In genomic region chr1:97350662-97351061, GRCh38 we compare ENCODE assay signal across 2 cellular contexts.
TF ChIP-seq lines count a peak whose summit lies in the region.

No MANE protein-coding gene starts in this region.

TF ChIP-seq in SK-N-SH treated with all-trans-retinoic acid at 6 μM for 48 hours, 23 proteins besides CTCF, POLR2A, EP300 and RAD21:
- TF ChIP-seq TSHZ2 (CRISPR knock-in tag; IDR thresholded peaks at IDR 0.05) (no peak), GLIS3 (CRISPR knock-in tag; IDR thresholded peaks at IDR 0.05) (no peak), BACH2 (CRISPR knock-in tag; IDR thresholded peaks at IDR 0.05; ENCODE audit: borderline replicate concordance) (no peak), ZNF565 (CRISPR knock-in tag; conservative IDR thresholded peaks at IDR 0.05; ENCODE audit: low read depth) (no peak)
TF ChIP-seq in SK-N-SH treated with all-trans-retinoic acid at 6 μM for 48 hours: peak in this region for 0.

TF ChIP-seq in SK-N-SH, 30 proteins besides CTCF, POLR2A, EP300 and RAD21 (continued from another document):
- no peak for TF ChIP-seq ZBTB33 (IDR thresholded peaks at IDR 0.05; ENCODE audit: borderline replicate concordance, low read depth)
- TF ChIP-seq SIN3A (IDR thresholded peaks at IDR 0.05; ENCODE audit: borderline replicate concordance, low read depth, low read length) = no peak
- no peak for TF ChIP-seq RCOR1 (IDR thresholded peaks at IDR 0.05; ENCODE audit: low read length)
- no peak for TF ChIP-seq MEF2A (IDR thresholded peaks at IDR 0.05; ENCODE audit: borderline replicate concordance, low read depth)
- TF ChIP-seq ELF1 (IDR thresholded peaks at IDR 0.05) = no peak
- TF ChIP-seq POLR2AphosphoS5 (IDR thresholded peaks at IDR 0.05; ENCODE audit: low read depth, low read length) = no peak
- TF ChIP-seq PBX3 (IDR thresholded peaks at IDR 0.05) = no peak
- no peak for TF ChIP-seq FOXM1 (IDR thresholded peaks at IDR 0.05; ENCODE audit: low read depth)
- TF ChIP-seq USF2 (IDR thresholded peaks at IDR 0.05; ENCODE audit: borderline replicate concordance, low read depth, low read length) = no peak
- TF ChIP-seq FOXJ3 (CRISPR knock-in tag; IDR thresholded peaks at IDR 0.05) = no peak
- no peak for TF ChIP-seq GABPA (IDR thresholded peaks at IDR 0.05; ENCODE audit: low read depth)
- no peak for TF ChIP-seq GATA2 (CRISPR knock-in tag; IDR thresholded peaks at IDR 0.05)
- no peak for TF ChIP-seq NFIC (IDR thresholded peaks at IDR 0.05; ENCODE audit: borderline replicate concordance)
